In the genomic region with DNA sequence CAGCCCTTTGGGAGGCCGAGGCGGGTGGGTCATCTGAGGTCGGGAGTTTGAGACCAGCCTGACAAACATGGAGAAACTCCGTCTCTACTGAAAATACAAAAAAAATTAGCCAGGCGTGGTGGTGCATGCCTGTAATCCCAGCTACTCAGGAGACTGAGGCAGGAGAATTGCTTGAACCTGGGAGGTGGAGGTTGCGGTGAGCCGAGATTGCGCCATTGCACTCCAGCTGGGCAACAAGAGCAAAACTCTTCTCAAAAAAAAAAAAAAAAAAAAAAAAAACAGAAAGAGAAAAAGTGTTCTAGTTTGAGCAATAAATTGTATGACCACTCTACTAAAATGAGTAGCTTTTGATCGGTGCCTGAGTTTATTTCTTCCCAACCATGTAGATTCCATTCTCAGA, we compare ENCODE assay signal across 1 cellular context.
TF ChIP-seq lines count a peak whose summit lies in the region.
"Not testable (repeated sequence)": the region's sequence is repeated elsewhere in the genome, so short reads cannot be mapped to it uniquely, and the experiment has no call there.

No MANE protein-coding gene starts in this region.

TF ChIP-seq in K562, 482 proteins besides CTCF, POLR2A, EP300 and RAD21:
- not testable (repeated sequence) for TF ChIP-seq CEBPG (CRISPR knock-in tag; IDR thresholded peaks at IDR 0.05)
- peak in 1 of 2 experiments; percentile 25; a peak in 1 of 4 replicates for TF ChIP-seq CEBPG (tag; conservative IDR thresholded peaks at IDR 0.05 in 1 of 2, IDR thresholded peaks at IDR 0.05 in 1 of 2)
- TF ChIP-seq CEBPB (tag; IDR thresholded peaks at IDR 0.05) = peak; percentile 71
